Comparison of ENCODE assay signal across 17 cellular contexts in the genomic region with DNA sequence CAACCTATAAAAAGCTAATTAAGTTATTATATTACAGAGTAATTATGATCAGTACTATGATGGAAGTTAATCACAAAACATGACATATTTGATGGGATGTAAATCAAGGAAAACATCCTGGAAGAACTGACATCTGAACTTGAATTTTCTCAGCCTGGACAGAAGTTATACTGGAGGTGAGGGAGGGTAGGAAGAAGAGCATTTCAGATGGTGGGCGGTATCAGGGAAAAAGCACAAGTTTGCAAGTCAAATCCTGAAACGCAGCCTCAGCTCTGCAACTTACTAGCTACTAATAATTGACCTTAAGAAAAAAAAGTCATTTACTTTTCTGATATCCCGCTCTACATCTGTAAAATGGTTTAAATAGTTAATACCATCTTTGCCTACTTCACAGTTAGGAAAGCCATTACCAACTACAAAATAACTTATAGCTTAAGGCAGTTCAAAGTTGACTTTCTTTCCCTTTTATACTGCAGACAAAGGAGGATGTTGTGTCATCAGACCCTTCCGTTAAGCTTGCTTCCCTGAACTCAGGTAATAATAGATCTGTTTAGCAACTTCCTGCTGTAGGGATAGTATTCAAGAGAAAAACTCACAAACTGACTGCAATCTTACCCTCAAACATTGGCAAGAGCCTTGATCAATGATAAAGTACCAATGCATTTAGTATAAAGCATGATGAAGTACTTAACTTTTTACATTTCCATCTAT. TPM values are rescaled to one million over a fixed set of nuclear protein-coding genes. Genes with fewer than 3 reads are reported as not detected.
DNase-seq lines count a peak whose midpoint lies in the region; ATAC-seq, FAIRE-seq and TF ChIP-seq lines count a peak whose summit lies in the region.
"Had no signal": no experiment of that assay in that cellular context is flagged by ENCODE, and none has a peak within 500 bp of the region (broad histone marks: within the 10 kb centered on the region; RNA-seq: fewer than 3 reads in every experiment).

No MANE protein-coding gene starts in this region.

- H3K9me3 ChIP-seq in CD4-positive, alpha-beta T cell (ENCODE audit: control insufficient read depth, low read length): no peaks in the 10 kb centered on the region
- H3K9me3 ChIP-seq: stomach had no signal

- no peak for TF ChIP-seq CTCF in CD4-positive, alpha-beta T cell (IDR thresholded peaks at IDR 0.05)

- H3K27ac Mint-ChIP-seq in CD4-positive, alpha-beta T cell: peak overlapping the region; percentile 72
- H3K27ac Mint-ChIP-seq in T-cell: peak overlapping the region; percentile 50 to 80

- peak; percentile 71 for ATAC-seq in CD4-positive, alpha-beta T cell (ENCODE audit: poor library complexity)
- peak in 2 of 4 experiments; percentile 64 to 68 for ATAC-seq in T-cell (replicated peaks in 1 of 4)
- ATAC-seq: left colon, right cardiac atrium had no signal

- CTCF ChIA-PET in CD4-positive, alpha-beta T cell (lab: Charles Lee): interaction anchor here (0.9 to 1.9 kb wide), 4 partner anchors 11 to 76 kb away, joined by 3 to 7 read pairs (median 4); a partner anchor contains a TSS
- CTCF ChIA-PET in T-cell (lab: Charles Lee): interaction anchor here in 1 of 2 donors (1.1 to 1.5 kb wide), 2 partner anchors 21 to 431 kb away, joined by 3 to 4 read pairs; a partner anchor contains a TSS

- FAIRE-seq in H54 (lab: Jason Lieb, UNC): peak; percentile 71

- no peak overlapping the region for H3K4me3 Mint-ChIP-seq in CD4-positive, alpha-beta T cell
- peak overlapping the region in 1 of 3 donors; percentile 12 for H3K4me3 Mint-ChIP-seq in T-cell
- H3K4me3 Mint-ChIP-seq: nephron progenitor cell had no signal

- no peak overlapping the region for H3K27ac ChIP-seq in CD4-positive, alpha-beta T cell (ENCODE audit: low read depth, low read length)
- H3K27ac ChIP-seq in epithelial cell of prostate: peak overlapping the region; percentile 23
- H3K27ac ChIP-seq in caudate nucleus (ENCODE audit: low read depth, low read length): no peak overlapping the region
- H3K27ac ChIP-seq: cardiac muscle cell, VCaP had no signal

- H3K9me3 Mint-ChIP-seq in CD4-positive, alpha-beta T cell: no peaks in the 10 kb centered on the region
- H3K9me3 Mint-ChIP-seq in T-cell: no peaks in the 10 kb centered on the region
- H3K9me3 Mint-ChIP-seq: nephron progenitor cell had no signal

- H3K27me3 Mint-ChIP-seq in CD4-positive, alpha-beta T cell: no peaks in the 10 kb centered on the region
- no peaks in the 10 kb centered on the region for H3K27me3 Mint-ChIP-seq in T-cell

- peaks cover 44% of the 10 kb centered on the region for H3K4me1 Mint-ChIP-seq in CD4-positive, alpha-beta T cell (ENCODE audit: low read depth)
- H3K4me1 Mint-ChIP-seq in T-cell: peaks cover 24 to 35% (median 28%) of the 10 kb centered on the region in 3 donors
- H3K4me1 Mint-ChIP-seq: nephron progenitor cell had no signal

- DNase-seq in CD4-positive, alpha-beta T cell: no peak
- no peak for DNase-seq in H54 (ENCODE audit: insufficient read length, low spot score)
- no peak for DNase-seq in T-cell
- no peak for DNase-seq in epithelial cell of prostate (ENCODE audit: low read depth, low spot score)
- DNase-seq in AG08396 (ENCODE audit: low spot score): no peak
- DNase-seq in caudate nucleus (lab: John Stamatoyannopoulos, UW): no peak
- no peak for DNase-seq in mucosa of gallbladder (ENCODE audit: low spot score)
- DNase-seq in HPDE6-E6E7 (ENCODE audit: extremely low spot score): no peak
- DNase-seq: left colon, NCI-H1694, NCI-H748 treated with DMSO at 0.1 percent for 48 hours, nephron progenitor cell, right cardiac atrium, SHP77 treated with DMSO at 0.1 percent for 48 hours, stomach had no signal

- TF ChIP-seq POLR2A in H54 (IDR thresholded peaks at IDR 0.05; ENCODE audit: low read depth, low read length): no peak

- POLR2A ChIA-PET in CD4-positive, alpha-beta T cell (lab: Charles Lee): interaction anchor here (1.0 to 4.8 kb wide), 6 partner anchors 13 to 76 kb away, joined by 3 to 22 read pairs (median 4); a partner anchor contains a TSS
- POLR2A ChIA-PET in T-cell (lab: Charles Lee): interaction anchor here in 1 of 2 donors (0.6 to 1.2 kb wide), 2 partner anchors 17 to 21 kb away, joined by 4 read pairs; a partner anchor contains a TSS

- intact Hi-C loops in CD4-positive, alpha-beta T cell (cut with DNase I, micrococcal nuclease): loop anchor here in 1 of 2 experiments (5.0 kb wide), 1 partner anchor 71 kb away; no protein-coding TSS in a partner anchor

- H3K27me3 ChIP-seq in CD4-positive, alpha-beta T cell (ENCODE audit: control insufficient read depth, insufficient read depth, low read length): no peaks in the 10 kb centered on the region
- H3K27me3 ChIP-seq: cardiac muscle cell, stomach had no signal

- peaks cover 85% of the 10 kb centered on the region for H3K36me3 Mint-ChIP-seq in CD4-positive, alpha-beta T cell (ENCODE audit: low read depth)
- H3K36me3 Mint-ChIP-seq in T-cell: peaks cover 56% of the 10 kb centered on the region

RNA-seq across cellular contexts. Expression of a gene that starts 21.0 kb away (rescaled TPM):
- total RNA-seq in CD4-positive, alpha-beta T cell: 10 to 100 TPM; 65.5 to 67.6 TPM
- total RNA-seq in T-cell: 10 to 100 TPM; 46.9 to 62.3 (median 59.3) TPM
- 54.5 TPM for total RNA-seq in mucosa of gallbladder
